ENCODE assay signal across 25 cellular contexts in genomic region chr9:93309889-93310425, GRCh38.
DNase-seq lines count a peak whose midpoint lies in the region; ATAC-seq and TF ChIP-seq lines count a peak whose summit lies in the region.
"Had no signal": no experiment of that assay in that cellular context is flagged by ENCODE, and none has a peak within 500 bp of the region (broad histone marks: within the 10 kb centered on the region; RNA-seq: fewer than 3 reads in every experiment).

No MANE protein-coding gene starts in this region.

- peaks cover 4 to 15% (median 12%) of the 10 kb centered on the region in 4 donors for H3K4me1 ChIP-seq in stomach
- H3K4me1 ChIP-seq: SJCRH30 had no signal

- intact Hi-C loops in stomach (cut with DNase I; ENCODE audit: low total_unique reads), result loop anchor here (10.0 kb wide), 1 partner anchor 285 kb away; no protein-coding TSS in a partner anchor

- no peak for TF ChIP-seq CTCF in stomach (IDR thresholded peaks at IDR 0.05)

- CTCF ChIA-PET in activated naive CD4-positive, alpha-beta T cell treated with anti-CD3 and anti-CD28 coated beads, Interleukin-2, amount 10 ng/mL, durations not matched to agents 7 days and 5 days (lab: Charles Lee), result no interaction called here

- H3K36me3 Mint-ChIP-seq in activated naive CD4-positive, alpha-beta T cell treated with anti-CD3 and anti-CD28 coated beads, Interleukin-2, amount 10 ng/mL, durations not matched to agents 7 days and 5 days, result no peaks in the 10 kb centered on the region
- H3K36me3 Mint-ChIP-seq in stimulated activated memory B cell treated with anti-CD40 and anti-IgM and Interleukin-4, amounts not matched to agents 10 μg/mL and 1 μg/mL and 100 μg/mL, for 72 hours, result no peaks in the 10 kb centered on the region
- H3K36me3 Mint-ChIP-seq: CD14-positive monocyte had no signal

- no peak overlapping the region for H3K27ac Mint-ChIP-seq in activated naive CD4-positive, alpha-beta T cell treated with anti-CD3 and anti-CD28 coated beads, Interleukin-2, amount 10 ng/mL, durations not matched to agents 7 days and 5 days
- no peak overlapping the region for H3K27ac Mint-ChIP-seq in stimulated activated memory B cell treated with anti-CD40 and anti-IgM and Interleukin-4, amounts not matched to agents 10 μg/mL and 1 μg/mL and 100 μg/mL, for 72 hours
- H3K27ac Mint-ChIP-seq: B cell, GM23338 had no signal

- DNase-seq in activated naive CD4-positive, alpha-beta T cell treated with anti-CD3 and anti-CD28 coated beads, Interleukin-2, amount 10 ng/mL, durations not matched to agents 7 days and 5 days, result peak; percentile 5
- no peak for DNase-seq in activated naive CD4-positive, alpha-beta T cell treated with anti-CD3 and anti-CD28 coated beads, Interleukin-2, amount 50 U/mL, for 16 hours
- DNase-seq in astrocyte of the hippocampus (ENCODE audit: low read depth, low spot score), result peak; percentile 37
- DNase-seq in mesenteric fat pad (ENCODE audit: low spot score), result peak; percentile 69
- DNase-seq in stomach, result peak; percentile 13
- no peak for DNase-seq in superior temporal gyrus (ENCODE audit: extremely low spot score)
- DNase-seq: DMS79; HCEC 1CT; MV-4-11; NCI-H1105 treated with DMSO at 0.1 percent for 48 hours; NCI-H2029 treated with DMSO at 0.1 percent for 48 hours; NCI-H226; NCI-H524; NCI-H774; NK-92 treated with Interleukin-12 subunit alpha and Interleukin-12 subunit beta, amount 100 ng/mL, for 24 hours; SJCRH30 had no signal

- no peak for ATAC-seq in GM18498 (IDR thresholded peaks at IDR 0.05; ENCODE audit: unreplicated experiment)
- ATAC-seq in stimulated activated memory B cell treated with anti-CD40 and anti-IgM and Interleukin-4, amounts not matched to agents 10 μg/mL and 1 μg/mL and 100 μg/mL, for 72 hours, result no peak
- ATAC-seq: A549, GM23338, Panc1 had no signal

- H3K27me3 Mint-ChIP-seq in activated naive CD4-positive, alpha-beta T cell treated with anti-CD3 and anti-CD28 coated beads, Interleukin-2, amount 10 ng/mL, durations not matched to agents 7 days and 5 days, result peaks cover 28% of the 10 kb centered on the region
- peaks cover 19% of the 10 kb centered on the region for H3K27me3 Mint-ChIP-seq in stimulated activated memory B cell treated with anti-CD40 and anti-IgM and Interleukin-4, amounts not matched to agents 10 μg/mL and 1 μg/mL and 100 μg/mL, for 72 hours

- H3K9me3 Mint-ChIP-seq in activated naive CD4-positive, alpha-beta T cell treated with anti-CD3 and anti-CD28 coated beads, Interleukin-2, amount 10 ng/mL, durations not matched to agents 7 days and 5 days, result no peaks in the 10 kb centered on the region
- no peaks in the 10 kb centered on the region for H3K9me3 Mint-ChIP-seq in stimulated activated memory B cell treated with anti-CD40 and anti-IgM and Interleukin-4, amounts not matched to agents 10 μg/mL and 1 μg/mL and 100 μg/mL, for 72 hours
- H3K9me3 Mint-ChIP-seq: CD14-positive monocyte had no signal

- WGBS in stomach, 5 donors, result 75 to 84% (median 78%) methylated on average over 7 of the region's 7 CpGs

- no peak overlapping the region for H3K4me3 ChIP-seq in stomach
- H3K4me3 ChIP-seq: A549, GM23338, SJCRH30 had no signal

- no peak overlapping the region for H3K27ac ChIP-seq in stomach
- H3K27ac ChIP-seq: A549, HL-60, KMS-11, SJCRH30 had no signal

- no peak for TF ChIP-seq EP300 in stomach (IDR thresholded peaks at IDR 0.05)

- no peak for TF ChIP-seq POLR2A in stomach (IDR thresholded peaks at IDR 0.05)

- no peak overlapping the region for H3K4me3 Mint-ChIP-seq in activated naive CD4-positive, alpha-beta T cell treated with anti-CD3 and anti-CD28 coated beads, Interleukin-2, amount 10 ng/mL, durations not matched to agents 7 days and 5 days
- H3K4me3 Mint-ChIP-seq in stimulated activated memory B cell treated with anti-CD40 and anti-IgM and Interleukin-4, amounts not matched to agents 10 μg/mL and 1 μg/mL and 100 μg/mL, for 72 hours, result no peak overlapping the region
- H3K4me3 Mint-ChIP-seq: B cell, CD14-positive monocyte, GM23338 had no signal

- H3K36me3 ChIP-seq in stomach, result peaks cover 0 to 12% (median 4%) of the 10 kb centered on the region in 4 donors
- H3K36me3 ChIP-seq: SJCRH30 had no signal

- H3K4me1 Mint-ChIP-seq in activated naive CD4-positive, alpha-beta T cell treated with anti-CD3 and anti-CD28 coated beads, Interleukin-2, amount 10 ng/mL, durations not matched to agents 7 days and 5 days, result peaks cover 4% of the 10 kb centered on the region
- H3K4me1 Mint-ChIP-seq in stimulated activated memory B cell treated with anti-CD40 and anti-IgM and Interleukin-4, amounts not matched to agents 10 μg/mL and 1 μg/mL and 100 μg/mL, for 72 hours, result no peaks in the 10 kb centered on the region
- H3K4me1 Mint-ChIP-seq: B cell, CD14-positive monocyte had no signal

- H3K27me3 ChIP-seq in stomach, result no peaks in the 10 kb centered on the region
- H3K27me3 ChIP-seq: SJCRH30 had no signal

- H3K9me3 ChIP-seq in stomach, result no peaks in the 10 kb centered on the region
- H3K9me3 ChIP-seq: A549, SJCRH30 had no signal

Comparison
In these comparisons a context has a peak if more than half of its experiments do, and no peak if none do; other contexts are left out.
1. DNase-seq: peak in activated naive CD4-positive, alpha-beta T cell treated with anti-CD3 and anti-CD28 coated beads, Interleukin-2, amount 10 ng/mL, durations not matched to agents 7 days and 5 days (single experiment), astrocyte of the hippocampus (single experiment), mesenteric fat pad (single experiment) and stomach (single experiment); none in activated naive CD4-positive, alpha-beta T cell treated with anti-CD3 and anti-CD28 coated beads, Interleukin-2, amount 50 U/mL, for 16 hours (single experiment) and superior temporal gyrus (single experiment).